Comparison of ENCODE assay signal across 8 cellular contexts in the genomic region with DNA sequence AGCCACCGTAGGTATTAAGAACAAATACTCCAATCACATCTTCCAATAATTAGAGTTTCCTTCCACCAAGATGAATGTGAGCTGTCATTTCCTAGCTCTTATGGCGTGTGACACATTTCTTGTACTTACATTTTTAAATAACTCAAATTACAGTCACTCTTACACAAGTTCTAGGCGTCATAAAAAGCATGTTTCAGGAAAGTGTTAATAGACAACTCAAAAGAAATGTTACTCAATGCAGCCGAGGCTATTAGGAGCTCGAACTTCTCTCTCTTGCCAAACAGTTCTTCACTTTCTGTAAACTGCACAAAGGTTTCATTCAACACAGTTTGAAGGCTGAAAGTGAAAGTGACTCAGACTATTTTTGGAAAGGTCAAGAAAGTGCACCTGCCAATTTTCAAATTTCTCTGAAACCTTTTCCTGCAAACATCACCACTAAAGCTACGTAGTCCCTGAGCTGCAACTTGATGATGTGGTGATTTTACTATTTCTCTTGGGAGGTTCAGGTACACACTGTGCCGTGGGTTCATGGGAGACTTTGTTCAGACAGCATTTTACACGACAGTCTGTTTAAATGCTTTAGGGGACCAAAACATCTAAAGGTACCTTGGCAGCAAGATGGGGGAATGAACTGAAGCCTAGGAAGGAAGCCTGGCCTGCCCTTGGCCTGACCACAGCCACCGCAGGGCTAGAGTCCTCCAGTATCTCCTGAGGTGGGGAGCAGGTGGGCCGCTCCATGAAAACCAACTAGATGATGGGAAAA.
DNase-seq lines count a peak whose midpoint lies in the region; ATAC-seq and TF ChIP-seq lines count a peak whose summit lies in the region.

No MANE protein-coding gene starts in this region.

- H3K9me3 Mint-ChIP-seq in neural crest cell: peaks cover 13% of the 10 kb centered on the region

- no peak for TF ChIP-seq CTCF in neural crest cell (conservative IDR thresholded peaks at IDR 0.05)

- H3K4me3 Mint-ChIP-seq in neural crest cell: peak overlapping the region; percentile 8

- peaks cover 11% of the 10 kb centered on the region for H3K36me3 Mint-ChIP-seq in neural crest cell (ENCODE audit: low read depth)

- peak overlapping the region; percentile 69 for H3K27ac Mint-ChIP-seq in neural crest cell (ENCODE audit: unreplicated experiment)

- peak; percentile 60 to 83 for DNase-seq in NOMO-1 (lab: John Stamatoyannopoulos, UW; ENCODE audit: unreplicated experiment in 2 of 2)
- DNase-seq in dedifferentiated amniotic fluid mesenchymal stem cell (ENCODE audit: extremely low spot score): peak; percentile 17
- no peak for DNase-seq in neural crest cell (ENCODE audit: low read depth, low spot score)
- DNase-seq in retina: no peak
- DNase-seq in LoVo (ENCODE audit: low spot score): no peak
- no peak for DNase-seq in NCI-H1092 treated with DMSO at 0.1 percent for 48 hours (lab: John Stamatoyannopoulos, UW)

- no peaks in the 10 kb centered on the region for H3K27me3 Mint-ChIP-seq in neural crest cell (ENCODE audit: low read depth)

- peaks cover 16% of the 10 kb centered on the region for H3K4me1 Mint-ChIP-seq in neural crest cell

- ATAC-seq in GM18517 (IDR thresholded peaks at IDR 0.05; ENCODE audit: unreplicated experiment) (peak; percentile 94), HG02610 (IDR thresholded peaks at IDR 0.05; ENCODE audit: unreplicated experiment) (peak; percentile 80)

Comparison
In these comparisons a context has a peak if more than half of its experiments do, and no peak if none do; other contexts are left out.
1. DNase-seq: peak in NOMO-1 (2 of 2) and dedifferentiated amniotic fluid mesenchymal stem cell (single experiment); none in neural crest cell (single experiment), retina (single experiment), LoVo (single experiment) and NCI-H1092 treated with DMSO at 0.1 percent for 48 hours (single experiment).